Comparison of ENCODE assay signal across 9 cellular contexts in the genomic region with DNA sequence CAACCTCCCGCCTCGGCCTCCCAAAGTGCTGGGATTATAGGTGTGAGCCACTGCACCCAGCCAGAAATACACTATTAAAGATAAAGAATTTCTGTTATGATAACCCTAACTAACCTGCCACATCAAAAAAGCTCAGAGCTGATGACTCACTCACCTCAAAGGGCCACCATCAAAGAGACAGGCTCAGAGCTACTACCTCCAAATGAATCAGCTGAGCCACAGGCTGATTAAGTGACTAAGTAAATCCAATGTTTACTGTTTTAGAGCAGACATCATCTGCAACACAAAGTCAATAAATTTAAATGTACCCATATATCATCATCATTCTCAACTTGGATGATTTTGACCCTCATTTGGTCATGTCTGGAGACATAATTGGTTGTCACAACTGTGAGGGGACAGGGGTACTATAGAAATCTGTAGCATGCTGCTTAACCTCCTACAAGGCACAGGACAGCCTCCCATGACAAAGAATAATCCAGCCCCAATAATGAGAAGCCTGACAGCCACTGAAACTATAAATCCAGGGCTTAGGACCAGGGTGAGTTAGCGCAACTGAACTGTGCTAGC.
DNase-seq lines count a peak whose midpoint lies in the region; ATAC-seq and TF ChIP-seq lines count a peak whose summit lies in the region.
"Had no signal": no experiment of that assay in that cellular context is flagged by ENCODE, and none has a peak within 500 bp of the region (broad histone marks: within the 10 kb centered on the region; RNA-seq: fewer than 3 reads in every experiment).

No MANE protein-coding gene starts in this region.

- TF ChIP-seq POLR2A in breast epithelium (IDR thresholded peaks at IDR 0.05), result no peak

- no peak overlapping the region for H3K27ac Mint-ChIP-seq in MCF 10A (ENCODE audit: low read depth, unreplicated experiment)

- no peaks in the 10 kb centered on the region for H3K36me3 Mint-ChIP-seq in MCF 10A (ENCODE audit: insufficient read depth, unreplicated experiment)

- BruUV-seq in MCF 10A (replicated peaks; lab: Mats Ljungman, UMichigan), result no TSS peak

- H3K27me3 ChIP-seq in breast epithelium, result no peaks in the 10 kb centered on the region
- H3K27me3 ChIP-seq: BLaER1 had no signal

- no peak overlapping the region for H3K27ac ChIP-seq in breast epithelium
- H3K27ac ChIP-seq: BLaER1 had no signal

- DNase-seq in MCF 10A (ENCODE audit: unreplicated experiment), result peak; percentile 41
- no peak for DNase-seq in breast epithelium (ENCODE audit: low spot score in 2 of 2)
- DNase-seq in activated CD8-positive, alpha-beta memory T cell treated with anti-CD3 and anti-CD28 coated beads for 24 hours, result peak; percentile 62
- DNase-seq in iris pigment epithelial cell (ENCODE audit: low read depth), result peak; percentile 74
- no peak for DNase-seq in NCI-H526 (lab: John Stamatoyannopoulos, UW)

- H3K4me1 ChIP-seq in breast epithelium, result no peaks in the 10 kb centered on the region

- no peaks in the 10 kb centered on the region for H3K36me3 ChIP-seq in breast epithelium

- peaks cover 7% of the 10 kb centered on the region for H3K4me1 Mint-ChIP-seq in MCF 10A (ENCODE audit: insufficient read depth, unreplicated experiment)

- H3K27me3 Mint-ChIP-seq in MCF 10A (ENCODE audit: insufficient read depth, unreplicated experiment), result no peaks in the 10 kb centered on the region

- no peak for TF ChIP-seq CTCF in MCF 10A (IDR thresholded peaks at IDR 0.05; ENCODE audit: unreplicated experiment)
- TF ChIP-seq CTCF in breast epithelium (IDR thresholded peaks at IDR 0.05), result no peak

- H3K4me3 Mint-ChIP-seq in MCF 10A (ENCODE audit: unreplicated experiment), result no peak overlapping the region

- ATAC-seq in GM21526 (IDR thresholded peaks at IDR 0.05; ENCODE audit: low FRiP score, unreplicated experiment) (no peak), HG03175 (IDR thresholded peaks at IDR 0.05; ENCODE audit: unreplicated experiment) (no peak), GM19455 (IDR thresholded peaks at IDR 0.05; ENCODE audit: unreplicated experiment) (no peak)

- CTCF ChIA-PET in MCF 10A (lab: Yijun Ruan, JAX), result interaction anchor here (0.5 to 1.0 kb wide), 7 partner anchors 20 to 1881 kb away, joined by 3 to 5 read pairs (median 3); no protein-coding TSS in a partner anchor

- no peaks in the 10 kb centered on the region for H3K9me3 Mint-ChIP-seq in MCF 10A (ENCODE audit: unreplicated experiment)

- POLR2A ChIA-PET in MCF 10A (lab: Yijun Ruan, JAX), result interaction anchor here (0.6 kb wide), 1 partner anchor 1496 kb away, joined by 4 read pairs; no protein-coding TSS in a partner anchor

- intact Hi-C loops in MCF 10A (cut with micrococcal nuclease), result no loop called here
- intact Hi-C loops in breast epithelium (cut with DNase I; ENCODE audit: low total_unique reads), result no loop called here

- H3K9me3 ChIP-seq in breast epithelium, result no peaks in the 10 kb centered on the region
- H3K9me3 ChIP-seq: BLaER1 had no signal

- H3K4me3 ChIP-seq in breast epithelium, result no peak overlapping the region
- H3K4me3 ChIP-seq: BLaER1 had no signal

Comparison
In these comparisons a context has a peak if more than half of its experiments do, and no peak if none do; other contexts are left out.
1. DNase-seq: peak in MCF 10A (single experiment), activated CD8-positive, alpha-beta memory T cell treated with anti-CD3 and anti-CD28 coated beads for 24 hours (single experiment) and iris pigment epithelial cell (single experiment); none in breast epithelium (0 of 2) and NCI-H526 (0 of 2).